ENCODE assay signal across 1 cellular context in the genomic region with DNA sequence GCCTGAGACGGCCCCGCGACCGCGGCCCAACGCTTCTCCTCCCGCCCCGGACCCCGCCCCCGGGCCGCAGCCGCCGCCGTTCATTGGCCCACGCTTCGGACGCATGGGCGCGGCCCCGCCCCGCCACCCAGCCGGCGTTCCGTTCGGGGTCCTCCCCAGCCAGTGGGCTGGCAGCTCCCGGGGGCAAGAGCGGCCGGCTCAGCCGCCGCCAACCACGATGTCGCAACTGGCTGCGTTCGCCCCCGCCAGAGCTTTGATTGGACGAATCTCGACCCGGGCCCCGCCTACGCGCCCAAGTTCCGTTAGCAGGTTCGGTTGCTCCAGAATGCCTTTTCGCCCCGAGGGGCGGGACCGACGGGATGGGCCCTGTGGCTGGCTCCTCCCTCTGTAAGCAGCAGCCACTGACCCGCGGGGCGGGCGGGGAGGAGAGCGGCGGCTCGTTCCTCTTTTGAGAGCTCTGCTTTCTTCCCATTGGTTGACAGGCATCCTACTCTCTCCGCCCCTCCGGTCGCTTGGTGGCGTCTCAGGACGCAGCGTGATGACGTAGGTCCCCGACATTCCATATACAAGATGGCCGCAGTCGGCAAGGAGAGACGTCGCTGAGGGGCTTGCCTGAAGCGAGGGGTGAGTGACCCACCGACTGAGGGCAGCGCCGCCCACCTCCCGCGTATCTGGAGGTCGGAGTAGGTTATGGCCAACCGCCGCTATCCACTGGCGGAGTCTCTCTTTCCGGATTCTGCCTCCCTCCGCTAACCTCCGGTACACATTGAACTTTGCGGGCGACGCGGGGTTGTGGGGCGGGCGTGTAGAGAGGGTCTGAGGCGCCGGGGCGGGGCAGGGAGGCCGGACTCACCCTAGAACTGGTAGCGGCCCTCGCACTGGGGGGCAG.
A peak's percentile ranks its signal among the peaks of the same experiment; 100 is the strongest.
TF ChIP-seq lines count a peak whose summit lies in the region.

CCNK (plus strand) TSS at position 554 of the 889 bp plus-strand sequence. CDS start 11,269 bp downstream, outside the sequence.
SETD3 (minus strand) TSS at position 4 of the 889 bp plus-strand sequence. CDS start 15,054 bp downstream, outside the sequence.

TF ChIP-seq in HepG2, 621 proteins besides CTCF, POLR2A, EP300 and RAD21 (continued from another document):
- TF ChIP-seq, protein P1, sequence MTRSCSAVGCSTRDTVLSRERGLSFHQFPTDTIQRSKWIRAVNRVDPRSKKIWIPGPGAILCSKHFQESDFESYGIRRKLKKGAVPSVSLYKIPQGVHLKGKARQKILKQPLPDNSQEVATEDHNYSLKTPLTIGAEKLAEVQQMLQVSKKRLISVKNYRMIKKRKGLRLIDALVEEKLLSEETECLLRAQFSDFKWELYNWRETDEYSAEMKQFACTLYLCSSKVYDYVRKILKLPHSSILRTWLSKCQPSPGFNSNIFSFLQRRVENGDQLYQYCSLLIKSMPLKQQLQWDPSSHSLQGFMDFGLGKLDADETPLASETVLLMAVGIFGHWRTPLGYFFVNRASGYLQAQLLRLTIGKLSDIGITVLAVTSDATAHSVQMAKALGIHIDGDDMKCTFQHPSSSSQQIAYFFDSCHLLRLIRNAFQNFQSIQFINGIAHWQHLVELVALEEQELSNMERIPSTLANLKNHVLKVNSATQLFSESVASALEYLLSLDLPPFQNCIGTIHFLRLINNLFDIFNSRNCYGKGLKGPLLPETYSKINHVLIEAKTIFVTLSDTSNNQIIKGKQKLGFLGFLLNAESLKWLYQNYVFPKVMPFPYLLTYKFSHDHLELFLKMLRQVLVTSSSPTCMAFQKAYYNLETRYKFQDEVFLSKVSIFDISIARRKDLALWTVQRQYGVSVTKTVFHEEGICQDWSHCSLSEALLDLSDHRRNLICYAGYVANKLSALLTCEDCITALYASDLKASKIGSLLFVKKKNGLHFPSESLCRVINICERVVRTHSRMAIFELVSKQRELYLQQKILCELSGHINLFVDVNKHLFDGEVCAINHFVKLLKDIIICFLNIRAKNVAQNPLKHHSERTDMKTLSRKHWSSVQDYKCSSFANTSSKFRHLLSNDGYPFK (CRISPR knock-in tag; IDR thresholded peaks at IDR 0.05; ENCODE audit: borderline replicate concordance), result peak; percentile 90
- TF ChIP-seq ZNF260 (CRISPR knock-in tag; IDR thresholded peaks at IDR 0.05; ENCODE audit: borderline replicate concordance, low read depth) (no peak), ZNF329 (CRISPR knock-in tag; IDR thresholded peaks at IDR 0.05; ENCODE audit: low read depth) (peak; percentile 75; the same call in 1 of the 2 replicates), TEAD3 (CRISPR knock-in tag; optimal IDR thresholded peaks at IDR 0.05; ENCODE audit: borderline replicate concordance) (peak; percentile 87), ZNF350 (CRISPR knock-in tag; IDR thresholded peaks at IDR 0.05; ENCODE audit: borderline replicate concordance, low read depth) (peak; percentile 58; the same call in 1 of the 2 replicates), ZFX (CRISPR knock-in tag; IDR thresholded peaks at IDR 0.05; ENCODE audit: low read depth) (peak; percentile 48; the same call in 1 of the 2 replicates), FOXO1 (CRISPR knock-in tag; IDR thresholded peaks at IDR 0.05) (peak; percentile 22; the same call in 1 of the 2 replicates), KDM2A (CRISPR knock-in tag; IDR thresholded peaks at IDR 0.05; ENCODE audit: borderline replicate concordance, low read depth) (peak; percentile 78), HOXA5 (CRISPR knock-in tag; IDR thresholded peaks at IDR 0.05) (0 out of 2 replicates have a peak, but pooled peaks have one; percentile 59), HDAC6 (IDR thresholded peaks at IDR 0.05; ENCODE audit: low read depth, low read length) (no peak), ZNF547 (CRISPR knock-in tag; IDR thresholded peaks at IDR 0.05) (no peak), KLF13 (CRISPR knock-in tag; IDR thresholded peaks at IDR 0.05) (no peak), SCMH1 (CRISPR knock-in tag; IDR thresholded peaks at IDR 0.05; ENCODE audit: borderline replicate concordance) (no peak), SRSF4 (IDR thresholded peaks at IDR 0.05; ENCODE audit: low read depth, low read length, poor library complexity, severe bottlenecking) (no peak), PRMT3 (CRISPR knock-in tag; IDR thresholded peaks at IDR 0.05; ENCODE audit: borderline replicate concordance, low read depth) (no peak), KDM3A (CRISPR knock-in tag; IDR thresholded peaks at IDR 0.05; ENCODE audit: low read depth) (no peak), HDAC1 (CRISPR knock-in tag; IDR thresholded peaks at IDR 0.05) (peak; percentile 94), ZMAT5 (CRISPR knock-in tag; IDR thresholded peaks at IDR 0.05; ENCODE audit: borderline replicate concordance, low read depth) (no peak), USF2 (IDR thresholded peaks at IDR 0.05; ENCODE audit: low read depth, low read length) (no peak), USF2 (CRISPR knock-in tag; IDR thresholded peaks at IDR 0.05; ENCODE audit: borderline replicate concordance) (no peak), FOXM1 (CRISPR knock-in tag; IDR thresholded peaks at IDR 0.05) (no peak), SNAI1 (CRISPR knock-in tag; IDR thresholded peaks at IDR 0.05; ENCODE audit: borderline replicate concordance) (peak; percentile 55; the same call in 1 of the 2 replicates), MTF1 (CRISPR knock-in tag; IDR thresholded peaks at IDR 0.05) (no peak), TFAP4 (IDR thresholded peaks at IDR 0.05; ENCODE audit: borderline replicate concordance, low read depth) (peak; percentile 30; the same call in 1 of the 2 replicates), THAP11 (CRISPR knock-in tag; IDR thresholded peaks at IDR 0.05) (peak; percentile 93), ZNF552 (CRISPR knock-in tag; IDR thresholded peaks at IDR 0.05; ENCODE audit: borderline replicate concordance) (peak; percentile 35; the same call in 1 of the 2 replicates), FOXK1 (CRISPR knock-in tag; IDR thresholded peaks at IDR 0.05; ENCODE audit: borderline replicate concordance, low read depth) (peak; percentile 92; the same call in 1 of the 2 replicates), SRY (CRISPR knock-in tag; IDR thresholded peaks at IDR 0.05) (peak; percentile 65; the same call in 1 of the 2 replicates), KDM5A (IDR thresholded peaks at IDR 0.05; ENCODE audit: borderline replicate concordance, low read length) (peak; percentile 99), NFRKB (IDR thresholded peaks at IDR 0.05) (no peak), ZNF501 (CRISPR knock-in tag; IDR thresholded peaks at IDR 0.05) (peak; percentile 73), CREM (IDR thresholded peaks at IDR 0.05) (peak; percentile 99), CREM (CRISPR knock-in tag; IDR thresholded peaks at IDR 0.05) (peak; percentile 92)
- TF ChIP-seq, protein P2, sequence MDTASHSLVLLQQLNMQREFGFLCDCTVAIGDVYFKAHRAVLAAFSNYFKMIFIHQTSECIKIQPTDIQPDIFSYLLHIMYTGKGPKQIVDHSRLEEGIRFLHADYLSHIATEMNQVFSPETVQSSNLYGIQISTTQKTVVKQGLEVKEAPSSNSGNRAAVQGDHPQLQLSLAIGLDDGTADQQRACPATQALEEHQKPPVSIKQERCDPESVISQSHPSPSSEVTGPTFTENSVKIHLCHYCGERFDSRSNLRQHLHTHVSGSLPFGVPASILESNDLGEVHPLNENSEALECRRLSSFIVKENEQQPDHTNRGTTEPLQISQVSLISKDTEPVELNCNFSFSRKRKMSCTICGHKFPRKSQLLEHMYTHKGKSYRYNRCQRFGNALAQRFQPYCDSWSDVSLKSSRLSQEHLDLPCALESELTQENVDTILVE (CRISPR knock-in tag; IDR thresholded peaks at IDR 0.05), result peak; percentile 97
- TF ChIP-seq, protein P3, sequence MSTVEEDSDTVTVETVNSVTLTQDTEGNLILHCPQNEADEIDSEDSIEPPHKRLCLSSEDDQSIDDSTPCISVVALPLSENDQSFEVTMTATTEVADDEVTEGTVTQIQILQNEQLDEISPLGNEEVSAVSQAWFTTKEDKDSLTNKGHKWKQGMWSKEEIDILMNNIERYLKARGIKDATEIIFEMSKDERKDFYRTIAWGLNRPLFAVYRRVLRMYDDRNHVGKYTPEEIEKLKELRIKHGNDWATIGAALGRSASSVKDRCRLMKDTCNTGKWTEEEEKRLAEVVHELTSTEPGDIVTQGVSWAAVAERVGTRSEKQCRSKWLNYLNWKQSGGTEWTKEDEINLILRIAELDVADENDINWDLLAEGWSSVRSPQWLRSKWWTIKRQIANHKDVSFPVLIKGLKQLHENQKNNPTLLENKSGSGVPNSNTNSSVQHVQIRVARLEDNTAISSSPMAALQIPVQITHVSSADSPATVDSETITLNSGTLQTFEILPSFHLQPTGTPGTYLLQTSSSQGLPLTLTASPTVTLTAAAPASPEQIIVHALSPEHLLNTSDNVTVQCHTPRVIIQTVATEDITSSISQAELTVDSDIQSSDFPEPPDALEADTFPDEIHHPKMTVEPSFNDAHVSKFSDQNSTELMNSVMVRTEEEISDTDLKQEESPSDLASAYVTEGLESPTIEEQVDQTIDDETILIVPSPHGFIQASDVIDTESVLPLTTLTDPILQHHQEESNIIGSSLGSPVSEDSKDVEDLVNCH (CRISPR knock-in tag; IDR thresholded peaks at IDR 0.05), result no peak
